In the genomic region with DNA sequence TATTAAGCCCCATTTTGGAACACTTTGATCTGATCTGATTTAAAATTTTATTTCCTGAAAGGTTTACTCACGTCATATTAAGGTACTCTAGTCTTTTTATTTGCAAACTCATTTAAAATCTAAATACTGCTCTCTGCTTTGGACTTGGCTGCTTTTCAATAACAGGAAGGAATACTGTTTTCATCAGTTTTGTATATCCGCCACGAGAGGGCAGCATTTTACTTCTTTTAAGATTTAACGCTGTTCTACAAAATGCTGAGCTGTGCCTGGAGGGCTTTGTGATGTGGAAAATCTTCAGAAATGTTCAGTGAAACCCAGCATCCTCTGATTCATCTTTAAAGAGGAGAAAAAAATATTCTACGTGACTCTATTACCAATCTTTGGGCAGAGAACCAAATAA, we compare ENCODE assay signal across 9 cellular contexts. TPM values are rescaled to one million over a fixed set of nuclear protein-coding genes. Genes with fewer than 3 reads are reported as not detected.
DNase-seq lines count a peak whose midpoint lies in the region; ATAC-seq and TF ChIP-seq lines count a peak whose summit lies in the region.
"Had no signal": no experiment of that assay in that cellular context is flagged by ENCODE, and none has a peak within 500 bp of the region (broad histone marks: within the 10 kb centered on the region; RNA-seq: fewer than 3 reads in every experiment).

No MANE protein-coding gene starts in this region.

- intact Hi-C loops in lower lobe of right lung (cut with DNase I), result no loop called here
- intact Hi-C loops in testis (cut with DNase I; ENCODE audit: low total_unique reads), result no loop called here

- TF ChIP-seq CTCF in GM10248 (IDR thresholded peaks at IDR 0.05; ENCODE audit: control extremely low read depth, extremely low read depth, low read depth, missing control alignments) (peak; percentile 58), HFFc6 (IDR thresholded peaks at IDR 0.05) (peak; percentile 86), lower lobe of right lung (IDR thresholded peaks at IDR 0.05) (peak; percentile 55), testis (IDR thresholded peaks at IDR 0.05) (peak in 2 of 3 experiments; percentile 46 to 62)

- WGBS in testis, 2 donors, result 0 to 1% methylated on average over 5 of the region's 5 CpGs

- H3K9me3 Mint-ChIP-seq in HFFc6, result no peaks in the 10 kb centered on the region

- no peaks in the 10 kb centered on the region for H3K36me3 ChIP-seq in lower lobe of right lung
- no peaks in the 10 kb centered on the region for H3K36me3 ChIP-seq in testis (ENCODE audit: low read depth, missing control alignments)

- no peaks in the 10 kb centered on the region for H3K27me3 Mint-ChIP-seq in HFFc6 (ENCODE audit: insufficient read depth)

- DNase-seq in A172 (ENCODE audit: low spot score) (peak; percentile 80), GM10248 (ENCODE audit: extremely low spot score) (peak; percentile 13), HFFc6 (peak; percentile 94), NAMALWA (ENCODE audit: low spot score) (peak; percentile 82), cerebellar nuclear complex (lab: John Stamatoyannopoulos, UW) (peak; percentile 10 to 27), lower lobe of right lung (no peak), testis (peak; percentile 69)

- ATAC-seq in SK-N-SH treated with all-trans-retinoic acid at 6 μM for 48 hours, result peak; percentile 75
- peak; percentile 74 to 86 for ATAC-seq in lower lobe of right lung

- H3K27ac Mint-ChIP-seq in HFFc6, result peak overlapping the region; percentile 92

- POLR2A ChIA-PET in GM10248 (lab: Yijun Ruan, JAX), result no interaction called here

- H3K27me3 ChIP-seq in lower lobe of right lung (ENCODE audit: low read depth) (no peaks in the 10 kb centered on the region), testis (no peaks in the 10 kb centered on the region)

- TF ChIP-seq POLR2A in testis (IDR thresholded peaks at IDR 0.05), result no peak

- H3K4me1 ChIP-seq in lower lobe of right lung, result peaks cover 16% of the 10 kb centered on the region
- H3K4me1 ChIP-seq in testis, result no peaks in the 10 kb centered on the region

- H3K9me3 ChIP-seq in lower lobe of right lung (no peaks in the 10 kb centered on the region), testis (no peaks in the 10 kb centered on the region)

- no peaks in the 10 kb centered on the region for H3K36me3 Mint-ChIP-seq in HFFc6 (ENCODE audit: low read depth)

- H3K27ac ChIP-seq in lower lobe of right lung, result no peak overlapping the region
- H3K27ac ChIP-seq in testis, result no peak overlapping the region
- H3K27ac ChIP-seq: HL-60 had no signal

- H3K4me3 ChIP-seq in lower lobe of right lung (no peak overlapping the region), testis (no peak overlapping the region)

- no peak overlapping the region for H3K4me3 Mint-ChIP-seq in HFFc6

- peaks cover 60% of the 10 kb centered on the region for H3K4me1 Mint-ChIP-seq in HFFc6 (ENCODE audit: low read depth)

- CTCF ChIA-PET in GM10248 (lab: Yijun Ruan, JAX), result interaction anchor here (0.6 to 3.4 kb wide), 11 partner anchors 11 to 301 kb away, joined by 3 to 19 read pairs (median 5); partner anchors contain the start of gene SCN3A

TF ChIP-seq in SK-N-SH treated with all-trans-retinoic acid at 6 μM for 48 hours, 23 proteins besides CTCF, POLR2A, EP300 and RAD21:
- no peak for TF ChIP-seq PPARA (CRISPR knock-in tag; IDR thresholded peaks at IDR 0.05; ENCODE audit: borderline replicate concordance)

RNA-seq across cellular contexts. Expression of gene SLC38A11, which starts 37.5 kb away (rescaled TPM):
- total RNA-seq in A172 (2014; rRNA removed; shearing (Covaris generic)), result not detected in 2 replicates
- total RNA-seq in HFFc6 (2021; fragmentation: NEBNext Ultra II Directional; extraction: Animal tissue kit (Norgen Biotek cat#: 25700)), result 1 to 10 TPM; 2.1 to 3.0 (median 2.5) TPM
- total RNA-seq in lower lobe of right lung (0.44 TPM), testis (1 to 10 TPM; 1.2 to 5.9 TPM)
- polyA plus RNA-seq in testis (ENCODE audit: insufficient read depth, low read depth, low replicate concordance), result 0.58 TPM
